15 cellular contexts compared by ENCODE assay signal in genomic region chr7:1001069-1001770, GRCh38. TPM values are rescaled to one million over a fixed set of nuclear protein-coding genes. Genes with fewer than 3 reads are reported as not detected.
A peak's percentile ranks its signal among the peaks of the same experiment; 100 is the strongest.
DNase-seq lines count a peak whose midpoint lies in the region; ATAC-seq and TF ChIP-seq lines count a peak whose summit lies in the region.
"Not testable (repeated sequence)": the region's sequence is repeated elsewhere in the genome, so short reads cannot be mapped to it uniquely, and the experiment has no call there.
"Had no signal": no experiment of that assay in that cellular context is flagged by ENCODE, and none has a peak within 500 bp of the region (broad histone marks: within the 10 kb centered on the region; RNA-seq: fewer than 3 reads in every experiment).

No MANE protein-coding gene starts in this region.

- not testable (repeated sequence) for H3K9me2 ChIP-seq in GM23338 (ENCODE audit: insufficient read depth)

- H3K4me3 ChIP-seq in BLaER1 treated with 17β-estradiol and CSF1 and Interleukin-3, amounts not matched to agents 10 nM and 100 nM: peak overlapping the region in 1 of 10 experiments; percentile 38; a peak in 2 of 20 replicates
- not testable (repeated sequence) for H3K4me3 ChIP-seq in GM23338; RWPE2 (ENCODE audit: severe bottlenecking); endodermal cell (ENCODE audit: low read length); tibial nerve

- CTCF ChIA-PET in activated CD8-positive, alpha-beta memory T cell treated with anti-CD3 and anti-CD28 coated beads, Interleukin-2, amount 10 ng/mL, durations not matched to agents 7 days and 5 days (lab: Charles Lee): not testable (repeated sequence)

- peaks cover 0 to 14% (median 0%) of the 10 kb centered on the region in 11 experiments; a peak in 7 of 22 replicates for H3K36me3 ChIP-seq in BLaER1 treated with 17β-estradiol and CSF1 and Interleukin-3, amounts not matched to agents 10 nM and 100 nM
- not testable (repeated sequence) for H3K36me3 ChIP-seq in GM23338 (ENCODE audit: insufficient read depth); RWPE2 (ENCODE audit: low read depth); endodermal cell (ENCODE audit: control insufficient read depth, insufficient read depth, low read length)
- peaks cover 0 to 46% (median 0%) of the 10 kb centered on the region in 3 donors for H3K36me3 ChIP-seq in tibial nerve

- peaks cover 0 to 25% (median 7%) of the 10 kb centered on the region in 11 experiments; a peak in 10 of 22 replicates for H4K20me1 ChIP-seq in BLaER1 treated with 17β-estradiol and CSF1 and Interleukin-3, amounts not matched to agents 10 nM and 100 nM
- not testable (repeated sequence) for H4K20me1 ChIP-seq in GM23338 (replicated peaks; ENCODE audit: insufficient read depth)

- peaks cover 11% of the 10 kb centered on the region for H3K27me3 Mint-ChIP-seq in GM23338 (ENCODE audit: insufficient read depth, low read depth, poor library complexity)
- H3K27me3 Mint-ChIP-seq in activated CD8-positive, alpha-beta memory T cell treated with anti-CD3 and anti-CD28 coated beads, Interleukin-2, amount 10 ng/mL, durations not matched to agents 7 days and 5 days; endodermal cell (ENCODE audit: insufficient read depth); naive B cell: not testable (repeated sequence)

- TF ChIP-seq EP300 in tibial nerve (IDR thresholded peaks at IDR 0.05): not testable (repeated sequence)

- H3K27ac Mint-ChIP-seq in GM23338 (peak overlapping the region; percentile 88), naive B cell (peak overlapping the region in 5 of 6 donors; percentile 14 to 98 (median 88))
- not testable (repeated sequence) for H3K27ac Mint-ChIP-seq in activated CD8-positive, alpha-beta memory T cell treated with anti-CD3 and anti-CD28 coated beads, Interleukin-2, amount 10 ng/mL, durations not matched to agents 7 days and 5 days; endodermal cell

- H3K4me3 Mint-ChIP-seq in GM23338; activated CD8-positive, alpha-beta memory T cell treated with anti-CD3 and anti-CD28 coated beads, Interleukin-2, amount 10 ng/mL, durations not matched to agents 7 days and 5 days; endodermal cell; naive B cell: not testable (repeated sequence)

- H3K27me3 ChIP-seq in BLaER1 treated with 17β-estradiol and CSF1 and Interleukin-3, amounts not matched to agents 10 nM and 100 nM: peaks cover 0 to 23% (median 0%) of the 10 kb centered on the region in 11 experiments; a peak in 7 of 22 replicates
- H3K27me3 ChIP-seq in GM23338 (ENCODE audit: insufficient read depth); RWPE2 (ENCODE audit: insufficient read depth, poor library complexity, severe bottlenecking); endodermal cell (ENCODE audit: control insufficient read depth, insufficient read depth, low read length, poor library complexity, severe bottlenecking); tibial nerve: not testable (repeated sequence)

- TF ChIP-seq POLR2A in tibial nerve (IDR thresholded peaks at IDR 0.05): not testable (repeated sequence)

- not testable (repeated sequence) for H3K9me3 Mint-ChIP-seq in GM23338; activated CD8-positive, alpha-beta memory T cell treated with anti-CD3 and anti-CD28 coated beads, Interleukin-2, amount 10 ng/mL, durations not matched to agents 7 days and 5 days (ENCODE audit: low read depth); endodermal cell; naive B cell

- H3K4me1 ChIP-seq in BLaER1 treated with 17β-estradiol and CSF1 and Interleukin-3, amounts not matched to agents 10 nM and 100 nM: peaks cover 46 to 79% (median 76%) of the 10 kb centered on the region in 10 experiments
- H3K4me1 ChIP-seq in GM23338 (ENCODE audit: insufficient read depth); RWPE2 (ENCODE audit: insufficient read depth, poor library complexity, severe bottlenecking); endodermal cell (ENCODE audit: control insufficient read depth, insufficient read depth, low read length): not testable (repeated sequence)
- H3K4me1 ChIP-seq in tibial nerve: peaks cover 0 to 49% (median 11%) of the 10 kb centered on the region in 4 donors

- H3K79me2 ChIP-seq in GM23338 (replicated peaks; ENCODE audit: insufficient read depth): not testable (repeated sequence)

- DNase-seq in GM23338 (ENCODE audit: low spot score) (peak; percentile 66), NAMALWA (ENCODE audit: low spot score) (peak; percentile 68), endodermal cell (peak; percentile 80)
- DNase-seq in RWPE2 (ENCODE audit: low spot score); activated CD8-positive, alpha-beta memory T cell treated with anti-CD3 and anti-CD28 coated beads, Interleukin-2, amount 10 ng/mL, durations not matched to agents 7 days and 5 days; naive B cell; tibial nerve (ENCODE audit: low spot score in 2 of 2): not testable (repeated sequence)

- H3K36me3 Mint-ChIP-seq in GM23338 (ENCODE audit: low read depth); activated CD8-positive, alpha-beta memory T cell treated with anti-CD3 and anti-CD28 coated beads, Interleukin-2, amount 10 ng/mL, durations not matched to agents 7 days and 5 days; endodermal cell (ENCODE audit: low read depth); naive B cell: not testable (repeated sequence)

- H3K9me3 ChIP-seq in BLaER1 treated with 17β-estradiol and CSF1 and Interleukin-3, amounts not matched to agents 10 nM and 100 nM (replicated peaks in 1 of 11); RWPE2 (ENCODE audit: severe bottlenecking); endodermal cell (ENCODE audit: control insufficient read depth, low read length); tibial nerve: not testable (repeated sequence)

- H3K27ac ChIP-seq in BLaER1 treated with 17β-estradiol and CSF1 and Interleukin-3, amounts not matched to agents 10 nM and 100 nM: peak overlapping the region in 7 of 11 experiments; percentile 35 to 65 (median 49); a peak in 11 of 22 replicates
- not testable (repeated sequence) for H3K27ac ChIP-seq in GM23338 (ENCODE audit: low read depth); RWPE2 (ENCODE audit: poor library complexity, severe bottlenecking)
- peak overlapping the region; percentile 38 for H3K27ac ChIP-seq in endodermal cell (ENCODE audit: low read depth, low read length)
- peak overlapping the region; percentile 47 to 84 (median 69) for H3K27ac ChIP-seq in tibial nerve

- H3K9ac ChIP-seq in BLaER1 treated with 17β-estradiol and CSF1 and Interleukin-3, amounts not matched to agents 10 nM and 100 nM: peak overlapping the region in 8 of 11 experiments; percentile 27 to 67 (median 57); a peak in 12 of 22 replicates
- H3K9ac ChIP-seq in endodermal cell (ENCODE audit: extremely low read depth, low read length, poor library complexity, severe bottlenecking): not testable (repeated sequence)

- not testable (repeated sequence) for TF ChIP-seq CTCF in GM23338 (conservative IDR thresholded peaks at IDR 0.05; ENCODE audit: low read depth in 2 of 2); RWPE2 (IDR thresholded peaks at IDR 0.05; ENCODE audit: poor library complexity, severe bottlenecking); endodermal cell (conservative IDR thresholded peaks at IDR 0.05); tibial nerve (IDR thresholded peaks at IDR 0.05)

- not testable (repeated sequence) for H3K4me1 Mint-ChIP-seq in GM23338; activated CD8-positive, alpha-beta memory T cell treated with anti-CD3 and anti-CD28 coated beads, Interleukin-2, amount 10 ng/mL, durations not matched to agents 7 days and 5 days; endodermal cell
- H3K4me1 Mint-ChIP-seq in naive B cell: peaks cover 13 to 27% (median 24%) of the 10 kb centered on the region in 3 donors

- not testable (repeated sequence) for H2AFZ ChIP-seq in GM23338

- H3K4me2 ChIP-seq in BLaER1 treated with 17β-estradiol and CSF1 and Interleukin-3, amounts not matched to agents 10 nM and 100 nM: peak overlapping the region; percentile 73 to 91 (median 87); a peak in 21 of 22 replicates
- H3K4me2 ChIP-seq in GM23338: not testable (repeated sequence)

- peak; percentile 55 for ATAC-seq in GM23338
- ATAC-seq in RWPE2 (ENCODE audit: low read depth): peak; percentile 22; the same call in 1 of the 3 replicates
- peak; percentile 51 for ATAC-seq in activated CD8-positive, alpha-beta memory T cell treated with anti-CD3 and anti-CD28 coated beads, Interleukin-2, amount 10 ng/mL, durations not matched to agents 7 days and 5 days
- not testable (repeated sequence) for ATAC-seq in naive B cell (ENCODE audit: low read depth in 2 of 2)

- not testable (repeated sequence) for H3F3A ChIP-seq in GM23338 (replicated peaks; ENCODE audit: low read depth)

- WGBS in endodermal cell (ENCODE audit: insufficient coverage in 1 of 2, insufficient read length in 1 of 2), 2 experiments: 90 to 94% methylated on average over 3 to 14 of the region's 14 CpGs
- 63 to 82% methylated on average over 7 to 8 of the region's 14 CpGs for WGBS in tibial nerve, 2 donors

RNA-seq across cellular contexts. Expression of gene CYP2W1, which starts 18.2 kb away (rescaled TPM):
- total RNA-seq in GM23338 (2014; rRNA removed; shearing (Covaris generic)): not detected in 2 replicates
- polyA plus RNA-seq in GM23338 (2016; fragmentation: Nextera tagmentation; extraction: Ambion mirVana) (not detected in 2 replicates), naive B cell (ENCODE audit: low read depth in 6 of 6) (not detected)
- total RNA-seq in activated CD8-positive, alpha-beta memory T cell treated with anti-CD3 and anti-CD28 coated beads, Interleukin-2, amount 10 ng/mL, durations not matched to agents 7 days and 5 days: not detected
- total RNA-seq in endodermal cell (not detected), tibial nerve (10 to 100 TPM in 2 of 4 donors, 1 to 10 TPM in 2; 5.7 to 18.6 (median 12.1) TPM)
- not detected for polyA plus RNA-seq in endodermal cell (2013, experiment 1 of 2)
- polyA plus RNA-seq in endodermal cell (2013, experiment 2 of 2): not detected
- total RNA-seq: activated T-cell treated with anti-CD3 and anti-CD28 coated beads, Interleukin-2, amount 50 U/mL, for 72 hours; Daoy; H4; posterior vena cava; right lobe of liver; SJSA1 had no signal
- polyA plus RNA-seq: liver had no signal

RNA-seq across cellular contexts. Expression of gene COX19, which starts 25.9 kb away (rescaled TPM):
- 6.2 and 11.7 TPM in 2 replicates for total RNA-seq in GM23338 (2014; rRNA removed; shearing (Covaris generic))
- 12.6 and 13.9 TPM in 2 replicates for polyA plus RNA-seq in GM23338 (2016; fragmentation: Nextera tagmentation; extraction: Ambion mirVana)
- total RNA-seq in activated CD8-positive, alpha-beta memory T cell treated with anti-CD3 and anti-CD28 coated beads, Interleukin-2, amount 10 ng/mL, durations not matched to agents 7 days and 5 days: 10 to 100 TPM; 18.7 to 18.9 TPM
- total RNA-seq in endodermal cell: 10 to 100 TPM; 15.0 to 18.5 TPM
- polyA plus RNA-seq in endodermal cell (2013, experiment 1 of 2): 11.1 TPM
- polyA plus RNA-seq in endodermal cell (2013, experiment 2 of 2): 9.6 TPM
- polyA plus RNA-seq in naive B cell (ENCODE audit: low read depth in 6 of 6): 10 to 100 TPM; 22.6 to 34.5 (median 27.0) TPM
- 10 to 100 TPM; 10.8 to 21.3 (median 11.2) TPM for total RNA-seq in tibial nerve

RNA-seq across cellular contexts. Expression of gene GPR146, which starts 43.1 kb away (rescaled TPM):
- 0.16 and 0.28 TPM in 2 replicates for total RNA-seq in GM23338 (2014; rRNA removed; shearing (Covaris generic))
- polyA plus RNA-seq in GM23338 (2016; fragmentation: Nextera tagmentation; extraction: Ambion mirVana): 0.37 TPM in 1 of 2 replicates, not detected in the other
- 1 to 10 TPM in 1 of 2 experiments, under 1 TPM in 1; 0.40 to 2.1 TPM for total RNA-seq in activated CD8-positive, alpha-beta memory T cell treated with anti-CD3 and anti-CD28 coated beads, Interleukin-2, amount 10 ng/mL, durations not matched to agents 7 days and 5 days
- total RNA-seq in endodermal cell: under 1 TPM; 0.66 to 0.75 TPM
- polyA plus RNA-seq in endodermal cell (2013, experiment 1 of 2): 1.1 TPM
- polyA plus RNA-seq in endodermal cell (2013, experiment 2 of 2): 1.7 TPM
- polyA plus RNA-seq in naive B cell (ENCODE audit: low read depth in 6 of 6): 1 to 10 TPM; 2.0 to 9.7 (median 3.9) TPM
- 10 to 100 TPM; 27.8 to 91.8 (median 59.1) TPM for total RNA-seq in tibial nerve

RNA-seq across cellular contexts. Expression of gene ADAP1, which starts 46.7 kb away (rescaled TPM):
- 4.3 and 9.6 TPM in 2 replicates for total RNA-seq in GM23338 (2014; rRNA removed; shearing (Covaris generic))
- 1.9 and 2.2 TPM in 2 replicates for polyA plus RNA-seq in GM23338 (2016; fragmentation: Nextera tagmentation; extraction: Ambion mirVana)
- 10 to 100 TPM; 12.4 to 30.8 TPM for total RNA-seq in activated CD8-positive, alpha-beta memory T cell treated with anti-CD3 and anti-CD28 coated beads, Interleukin-2, amount 10 ng/mL, durations not matched to agents 7 days and 5 days
- total RNA-seq in endodermal cell: 1 to 10 TPM; 3.8 to 6.5 TPM
- 1.4 TPM for polyA plus RNA-seq in endodermal cell (2013, experiment 1 of 2)
- polyA plus RNA-seq in endodermal cell (2013, experiment 2 of 2): 1.2 TPM
- 1 to 10 TPM; 3.3 to 7.0 (median 4.3) TPM for polyA plus RNA-seq in naive B cell (ENCODE audit: low read depth in 6 of 6)
- total RNA-seq in tibial nerve: 10 to 100 TPM; 29.3 to 53.0 (median 39.6) TPM

Comparison
In these comparisons a context has a peak if more than half of its experiments do, and no peak if none do; other contexts are left out.
1. RNA of gene GPR146, which starts 43.1 kb away (total RNA-seq): 27.8 to 91.8 TPM in tibial nerve; 0.40 to 2.1 TPM in activated CD8-positive, alpha-beta memory T cell treated with anti-CD3 and anti-CD28 coated beads, Interleukin-2, amount 10 ng/mL, durations not matched to agents 7 days and 5 days, 0.66 to 0.75 TPM in endodermal cell and 0.16 to 0.28 TPM in GM23338; every median in the first group is over 4 times any median in the second.